Comparison of ENCODE assay signal across 6 cellular contexts in genomic region chr11:65557280-65558001, GRCh38. TPM values are rescaled to one million over a fixed set of nuclear protein-coding genes. Genes with fewer than 3 reads are reported as not detected.
DNase-seq lines count a peak whose midpoint lies in the region; ATAC-seq and TF ChIP-seq lines count a peak whose summit lies in the region.

No MANE protein-coding gene starts in this region.

- H3K4me1 Mint-ChIP-seq in activated T-helper 1 cell treated with anti-CD3 and anti-CD28 coated beads, Interleukin-12 subunit alpha, Interleukin-12 subunit beta, Interleukin-2, Interleukin-4 antibody, amounts not matched to agents 30 ng/mL and 10 ng/mL and 1 ng/mL, durations not matched to agents 14 hours and 24 hours and 36 hours (ENCODE audit: low read depth) = peaks cover 56% of the 10 kb centered on the region

- no peaks in the 10 kb centered on the region for H3K9me3 Mint-ChIP-seq in activated T-helper 1 cell treated with anti-CD3 and anti-CD28 coated beads, Interleukin-12 subunit alpha, Interleukin-12 subunit beta, Interleukin-2, Interleukin-4 antibody, amounts not matched to agents 30 ng/mL and 10 ng/mL and 1 ng/mL, durations not matched to agents 14 hours and 24 hours and 36 hours

- 2% methylated on average over 19 of the region's 47 CpGs for WGBS in right lobe of liver (ENCODE audit: insufficient coverage, low coverage, low lambda C conversion rate, missing lambda C conversion rate)

- peak overlapping the region; percentile 87 for H3K4me3 Mint-ChIP-seq in activated T-helper 1 cell treated with anti-CD3 and anti-CD28 coated beads, Interleukin-12 subunit alpha, Interleukin-12 subunit beta, Interleukin-2, Interleukin-4 antibody, amounts not matched to agents 30 ng/mL and 10 ng/mL and 1 ng/mL, durations not matched to agents 14 hours and 24 hours and 36 hours

- peak overlapping the region; percentile 94 for H3K27ac Mint-ChIP-seq in activated T-helper 1 cell treated with anti-CD3 and anti-CD28 coated beads, Interleukin-12 subunit alpha, Interleukin-12 subunit beta, Interleukin-2, Interleukin-4 antibody, amounts not matched to agents 30 ng/mL and 10 ng/mL and 1 ng/mL, durations not matched to agents 14 hours and 24 hours and 36 hours

- ATAC-seq in right lobe of liver (no peak), HG02840 (IDR thresholded peaks at IDR 0.05; ENCODE audit: low FRiP score, unreplicated experiment) (no peak), HG03457 (IDR thresholded peaks at IDR 0.05; ENCODE audit: unreplicated experiment) (no peak)

- no peak for DNase-seq in BJ (ENCODE audit: low read depth)
- no peak for DNase-seq in activated T-helper 1 cell treated with anti-CD3 and anti-CD28 coated beads, Interleukin-12 subunit alpha, Interleukin-12 subunit beta, Interleukin-2, Interleukin-4 antibody, amounts not matched to agents 30 ng/mL and 10 ng/mL and 1 ng/mL, durations not matched to agents 14 hours and 24 hours and 36 hours (ENCODE audit: low spot score)
- no peak for DNase-seq in right lobe of liver
- DNase-seq in NCI-H2029 treated with DMSO at 0.1 percent for 48 hours (lab: John Stamatoyannopoulos, UW) = no peak

- H3K4me1 ChIP-seq in right lobe of liver = peaks cover 0 to 13% (median 3%) of the 10 kb centered on the region in 4 donors

- intact Hi-C loops in activated T-helper 1 cell treated with anti-CD3 and anti-CD28 coated beads, Interleukin-12 subunit alpha, Interleukin-12 subunit beta, Interleukin-2, Interleukin-4 antibody, amounts not matched to agents 30 ng/mL and 10 ng/mL and 1 ng/mL, durations not matched to agents 14 hours and 24 hours and 36 hours (cut with micrococcal nuclease) = no loop called here
- intact Hi-C loops in right lobe of liver (cut with DNase I) = no loop called here

- H3K36me3 ChIP-seq in BJ (ENCODE audit: control insufficient read depth, insufficient read depth, low read length) = peaks cover 11% of the 10 kb centered on the region
- H3K36me3 ChIP-seq in right lobe of liver = no peaks in the 10 kb centered on the region

- TF ChIP-seq CTCF in BJ (IDR thresholded peaks at IDR 0.05; ENCODE audit: insufficient read depth, low read depth, low read length) (no peak), right lobe of liver (IDR thresholded peaks at IDR 0.05) (no peak)

- H3K4me3 ChIP-seq in BJ (ENCODE audit: low read depth, low read length) = peak overlapping the region; percentile 70
- peak overlapping the region; percentile 50 to 55 (median 54) for H3K4me3 ChIP-seq in right lobe of liver

- CTCF ChIA-PET in BJ (lab: Yijun Ruan, JAX) = interaction anchor here (0.9 to 3.4 kb wide), 4 partner anchors 13 to 241 kb away, joined by 3 to 26 read pairs (median 4); no protein-coding TSS in a partner anchor

- peaks cover 2% of the 10 kb centered on the region for H3K36me3 Mint-ChIP-seq in activated T-helper 1 cell treated with anti-CD3 and anti-CD28 coated beads, Interleukin-12 subunit alpha, Interleukin-12 subunit beta, Interleukin-2, Interleukin-4 antibody, amounts not matched to agents 30 ng/mL and 10 ng/mL and 1 ng/mL, durations not matched to agents 14 hours and 24 hours and 36 hours (ENCODE audit: low read depth)

- POLR2A ChIA-PET in BJ (lab: Charles Lee) = interaction anchor here (0.6 to 1.0 kb wide), 3 partner anchors 104 to 341 kb away, joined by 3 read pairs; no protein-coding TSS in a partner anchor

- H3K9me3 ChIP-seq in right lobe of liver = no peaks in the 10 kb centered on the region

- H3K27me3 ChIP-seq in BJ (ENCODE audit: control insufficient read depth, insufficient read depth, low read length) = no peaks in the 10 kb centered on the region
- H3K27me3 ChIP-seq in right lobe of liver = no peaks in the 10 kb centered on the region

- TF ChIP-seq POLR2A in right lobe of liver (IDR thresholded peaks at IDR 0.05) = no peak

- peak overlapping the region; percentile 41 to 82 (median 56) for H3K27ac ChIP-seq in right lobe of liver

- H3K27me3 Mint-ChIP-seq in activated T-helper 1 cell treated with anti-CD3 and anti-CD28 coated beads, Interleukin-12 subunit alpha, Interleukin-12 subunit beta, Interleukin-2, Interleukin-4 antibody, amounts not matched to agents 30 ng/mL and 10 ng/mL and 1 ng/mL, durations not matched to agents 14 hours and 24 hours and 36 hours (ENCODE audit: insufficient read depth) = no peaks in the 10 kb centered on the region

RNA-seq across cellular contexts. Expression of gene LTBP3, which starts 0.7 kb away (rescaled TPM):
- polyA plus RNA-seq in BJ (2011; rRNA removed) = 37.9 and 77.7 TPM in 2 replicates
- 33.3 and 56.6 TPM in 2 replicates for polyA minus RNA-seq in BJ (2011; rRNA and poly(A)+ RNA removed)
- total RNA-seq in activated T-helper 1 cell treated with anti-CD3 and anti-CD28 coated beads, Interleukin-12 subunit alpha, Interleukin-12 subunit beta, Interleukin-2, Interleukin-4 antibody, amounts not matched to agents 30 ng/mL and 10 ng/mL and 1 ng/mL, durations not matched to agents 14 hours and 24 hours and 36 hours = 97.9 and 103 TPM in 2 replicates
- 10 to 100 TPM; 26.6 to 94.1 (median 46.8) TPM for total RNA-seq in right lobe of liver

RNA-seq across cellular contexts. Expression of gene ZNRD2, which starts 12.8 kb away (rescaled TPM):
- 48.7 and 73.3 TPM in 2 replicates for polyA plus RNA-seq in BJ (2011; rRNA removed)
- polyA minus RNA-seq in BJ (2011; rRNA and poly(A)+ RNA removed) = 7.9 and 13.5 TPM in 2 replicates
- total RNA-seq in activated T-helper 1 cell treated with anti-CD3 and anti-CD28 coated beads, Interleukin-12 subunit alpha, Interleukin-12 subunit beta, Interleukin-2, Interleukin-4 antibody, amounts not matched to agents 30 ng/mL and 10 ng/mL and 1 ng/mL, durations not matched to agents 14 hours and 24 hours and 36 hours = 94.6 and 96.9 TPM in 2 replicates
- 10 to 100 TPM; 11.6 to 43.2 (median 16.5) TPM for total RNA-seq in right lobe of liver

RNA-seq across cellular contexts. Expression of gene FAM89B, which starts 14.9 kb away (rescaled TPM):
- polyA plus RNA-seq in BJ (2011; rRNA removed) = 38.2 and 56.9 TPM in 2 replicates
- polyA minus RNA-seq in BJ (2011; rRNA and poly(A)+ RNA removed) = 23.4 and 32.3 TPM in 2 replicates
- 50.4 and 50.6 TPM in 2 replicates for total RNA-seq in activated T-helper 1 cell treated with anti-CD3 and anti-CD28 coated beads, Interleukin-12 subunit alpha, Interleukin-12 subunit beta, Interleukin-2, Interleukin-4 antibody, amounts not matched to agents 30 ng/mL and 10 ng/mL and 1 ng/mL, durations not matched to agents 14 hours and 24 hours and 36 hours
- total RNA-seq in right lobe of liver = 10 to 100 TPM; 12.8 to 20.6 (median 14.6) TPM

RNA-seq across cellular contexts. Expression of gene EHBP1L1, which starts 18.4 kb away (rescaled TPM):
- polyA plus RNA-seq in BJ (2011; rRNA removed) = 17.9 and 30.9 TPM in 2 replicates
- 28.1 and 30.8 TPM in 2 replicates for polyA minus RNA-seq in BJ (2011; rRNA and poly(A)+ RNA removed)
- 168 and 178 TPM in 2 replicates for total RNA-seq in activated T-helper 1 cell treated with anti-CD3 and anti-CD28 coated beads, Interleukin-12 subunit alpha, Interleukin-12 subunit beta, Interleukin-2, Interleukin-4 antibody, amounts not matched to agents 30 ng/mL and 10 ng/mL and 1 ng/mL, durations not matched to agents 14 hours and 24 hours and 36 hours
- total RNA-seq in right lobe of liver = 10 to 100 TPM; 10.0 to 29.9 (median 13.7) TPM

RNA-seq across cellular contexts. Expression of gene SCYL1, which starts 32.6 kb away (rescaled TPM):
- 81.7 and 134 TPM in 2 replicates for polyA plus RNA-seq in BJ (2011; rRNA removed)
- 73.5 and 101 TPM in 2 replicates for polyA minus RNA-seq in BJ (2011; rRNA and poly(A)+ RNA removed)
- total RNA-seq in activated T-helper 1 cell treated with anti-CD3 and anti-CD28 coated beads, Interleukin-12 subunit alpha, Interleukin-12 subunit beta, Interleukin-2, Interleukin-4 antibody, amounts not matched to agents 30 ng/mL and 10 ng/mL and 1 ng/mL, durations not matched to agents 14 hours and 24 hours and 36 hours = 103 and 109 TPM in 2 replicates
- total RNA-seq in right lobe of liver = 10 to 100 TPM; 51.3 to 82.3 (median 57.0) TPM
